Comparison of ENCODE assay signal across 1 cellular context in the genomic region with DNA sequence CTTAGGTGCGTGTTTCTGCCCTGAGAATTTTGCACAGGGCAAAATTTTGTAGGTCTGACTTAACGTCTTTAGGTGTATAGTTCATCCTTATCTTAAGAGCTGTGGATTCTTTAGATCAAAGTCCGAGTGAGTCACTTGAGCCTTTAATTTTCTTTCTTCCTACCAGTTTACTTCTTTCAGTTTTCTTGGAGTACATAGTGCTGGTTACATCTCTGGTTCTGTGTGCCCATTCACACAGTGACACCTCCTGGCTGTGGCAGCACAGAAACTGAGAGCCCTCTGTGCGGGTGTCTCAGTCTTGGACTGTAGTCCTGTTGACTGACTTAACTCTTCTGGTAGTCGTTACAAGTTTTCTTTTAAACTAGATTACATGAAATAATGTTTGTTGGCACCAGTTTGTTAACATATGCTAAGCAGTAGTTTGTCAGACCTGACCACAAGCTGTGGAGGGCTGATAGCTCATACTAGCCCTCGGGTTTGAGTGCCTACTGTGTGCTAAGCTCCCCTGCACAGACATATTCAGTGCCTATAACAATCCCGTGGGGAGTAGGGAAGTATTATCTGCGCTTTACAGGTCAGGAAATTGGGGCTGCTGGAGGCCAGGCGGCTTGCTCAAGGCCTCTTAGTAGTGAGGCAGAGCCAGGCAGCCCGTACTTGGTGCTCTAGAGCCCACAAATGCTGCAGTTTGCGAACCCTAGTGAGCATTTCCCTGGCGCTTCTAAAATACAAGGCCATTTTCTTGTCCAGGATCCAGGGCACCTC.
TF ChIP-seq lines count a peak whose summit lies in the region.

No MANE protein-coding gene starts in this region.

TF ChIP-seq in IMR-90, 13 proteins besides CTCF, POLR2A, EP300 and RAD21 (continued from another document):
- TF ChIP-seq RFX5 (IDR thresholded peaks at IDR 0.05; ENCODE audit: low read depth, low read length) (no peak), CEBPB (IDR thresholded peaks at IDR 0.05; ENCODE audit: low read depth, low read length) (no peak), MAFK (IDR thresholded peaks at IDR 0.05; ENCODE audit: low read depth, low read length) (no peak), MXI1 (IDR thresholded peaks at IDR 0.05; ENCODE audit: borderline replicate concordance, low read depth, low read length) (0 out of 2 replicates have a peak, but pooled peaks have one; percentile 8), NFE2L2 (IDR thresholded peaks at IDR 0.05; ENCODE audit: low read depth, low read length) (no peak), CHD1 (IDR thresholded peaks at IDR 0.05; ENCODE audit: low read depth, low read length) (no peak), RCOR1 (IDR thresholded peaks at IDR 0.05; ENCODE audit: insufficient replicate concordance, low read length) (no peak), BHLHE40 (IDR thresholded peaks at IDR 0.05; ENCODE audit: low read depth, low read length) (no peak), FOS (IDR thresholded peaks at IDR 0.05; ENCODE audit: low read depth, low read length) (no peak), SMC3 (IDR thresholded peaks at IDR 0.05; ENCODE audit: low read depth, low read length) (peak; percentile 28; the same call in 1 of the 2 replicates)
- TF ChIP-seq, protein P1, sequence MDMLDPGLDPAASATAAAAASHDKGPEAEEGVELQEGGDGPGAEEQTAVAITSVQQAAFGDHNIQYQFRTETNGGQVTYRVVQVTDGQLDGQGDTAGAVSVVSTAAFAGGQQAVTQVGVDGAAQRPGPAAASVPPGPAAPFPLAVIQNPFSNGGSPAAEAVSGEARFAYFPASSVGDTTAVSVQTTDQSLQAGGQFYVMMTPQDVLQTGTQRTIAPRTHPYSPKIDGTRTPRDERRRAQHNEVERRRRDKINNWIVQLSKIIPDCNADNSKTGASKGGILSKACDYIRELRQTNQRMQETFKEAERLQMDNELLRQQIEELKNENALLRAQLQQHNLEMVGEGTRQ (IDR thresholded peaks at IDR 0.05; ENCODE audit: low read depth, low read length) = no peak
- TF ChIP-seq, protein P2, sequence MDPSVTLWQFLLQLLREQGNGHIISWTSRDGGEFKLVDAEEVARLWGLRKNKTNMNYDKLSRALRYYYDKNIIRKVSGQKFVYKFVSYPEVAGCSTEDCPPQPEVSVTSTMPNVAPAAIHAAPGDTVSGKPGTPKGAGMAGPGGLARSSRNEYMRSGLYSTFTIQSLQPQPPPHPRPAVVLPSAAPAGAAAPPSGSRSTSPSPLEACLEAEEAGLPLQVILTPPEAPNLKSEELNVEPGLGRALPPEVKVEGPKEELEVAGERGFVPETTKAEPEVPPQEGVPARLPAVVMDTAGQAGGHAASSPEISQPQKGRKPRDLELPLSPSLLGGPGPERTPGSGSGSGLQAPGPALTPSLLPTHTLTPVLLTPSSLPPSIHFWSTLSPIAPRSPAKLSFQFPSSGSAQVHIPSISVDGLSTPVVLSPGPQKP (IDR thresholded peaks at IDR 0.05; ENCODE audit: borderline replicate concordance, low read depth, low read length) = no peak
TF ChIP-seq in IMR-90: peak in this region for 2.
